In the genomic region with DNA sequence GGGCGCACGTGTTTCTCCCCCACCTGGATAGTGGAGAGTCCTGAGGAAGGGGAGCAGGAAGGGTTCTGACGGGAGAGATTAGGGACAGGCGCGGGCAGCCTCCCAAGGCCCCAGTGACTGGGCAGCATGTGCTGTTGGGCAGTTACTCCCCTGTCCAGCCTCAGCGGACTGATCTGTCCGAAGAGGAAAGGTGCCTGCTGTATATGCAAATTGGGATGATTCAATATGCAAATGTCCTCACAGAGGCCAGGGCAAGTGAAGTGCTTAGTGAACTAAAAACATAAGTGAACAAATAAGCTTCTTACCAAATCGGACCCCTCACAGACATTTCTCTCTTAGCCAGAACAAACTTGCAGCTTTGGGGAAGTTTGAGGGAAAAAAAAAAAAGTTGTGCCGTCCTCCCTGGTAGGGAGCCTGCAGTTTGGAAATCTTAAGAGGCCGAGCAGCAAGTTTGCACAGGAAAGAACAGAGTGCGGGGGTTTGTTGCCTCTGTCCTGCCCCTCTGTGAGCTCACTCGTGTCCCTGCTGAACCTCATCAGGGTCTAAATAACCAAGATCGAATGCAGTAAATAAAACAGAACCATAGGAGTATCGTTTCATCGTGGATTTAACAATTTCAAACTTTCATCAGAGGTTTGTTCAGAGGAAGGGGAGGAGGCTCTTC, we compare ENCODE assay signal across 28 cellular contexts.
DNase-seq lines count a peak whose midpoint lies in the region; ATAC-seq, FAIRE-seq and TF ChIP-seq lines count a peak whose summit lies in the region.
"Had no signal": no experiment of that assay in that cellular context is flagged by ENCODE, and none has a peak within 500 bp of the region (broad histone marks: within the 10 kb centered on the region; RNA-seq: fewer than 3 reads in every experiment).

No MANE protein-coding gene starts in this region.

- POLR2A ChIA-PET in MCF 10A (lab: Yijun Ruan, JAX), result interaction anchor here (0.6 to 4.9 kb wide), 11 partner anchors 34 to 249 kb away, joined by 3 to 25 read pairs (median 3); no protein-coding TSS in a partner anchor
- POLR2A ChIA-PET in PC-9 (lab: Charles Lee; ENCODE audit: unreplicated experiment), result interaction anchor here (0.5 kb wide), 1 partner anchor 249 kb away, joined by 9 read pairs; no protein-coding TSS in a partner anchor
- POLR2A ChIA-PET in H1 (lab: Charles Lee; ENCODE audit: partially characterized antibody), result no interaction called here

- H3K4me2 ChIP-seq in PC-9 (peak overlapping the region; percentile 53; the same call in 1 of the 2 replicates), H1 (ENCODE audit: insufficient read depth in 1 of 2, low read depth in 2 of 2, low read length in 2 of 2) (no peak overlapping the region)

- H2BK5ac ChIP-seq in H1 (ENCODE audit: low read depth, low read length), result no peak overlapping the region; the same call in 1 of the 2 replicates

- H3K9me2 ChIP-seq in PC-9 (ENCODE audit: insufficient read depth), result no peaks in the 10 kb centered on the region

- BruUV-seq in MCF 10A (replicated peaks; lab: Mats Ljungman, UMichigan), result no TSS peak
- no TSS peak for BruUV-seq in PC-9 (replicated peaks; lab: Mats Ljungman, UMichigan)

- H3K23me2 ChIP-seq in H1 (ENCODE audit: low read depth, low read length), result no peaks in the 10 kb centered on the region

- H4K20me1 ChIP-seq in PC-9 (ENCODE audit: insufficient read depth) (no peaks in the 10 kb centered on the region), H1 (replicated peaks in 1 of 2; ENCODE audit: control insufficient read depth in 1 of 2, insufficient read depth in 2 of 2, low read length in 2 of 2) (no peaks in the 10 kb centered on the region)

- H3K23ac ChIP-seq in H1 (ENCODE audit: insufficient read length), result no peak overlapping the region

- H2BK12ac ChIP-seq in H1 (ENCODE audit: low read depth, low read length), result no peak overlapping the region

- TF ChIP-seq EP300 in H1 (IDR thresholded peaks at IDR 0.05; ENCODE audit: borderline replicate concordance in 1 of 2, low read depth in 2 of 2, low read length in 2 of 2) (no peak), suprapubic skin (IDR thresholded peaks at IDR 0.05) (no peak)

- no peak overlapping the region for H3K14ac ChIP-seq in H1 (ENCODE audit: insufficient read length)

- no peak overlapping the region for H4K91ac ChIP-seq in H1 (replicated peaks; ENCODE audit: insufficient read length, low read length)

- no peak overlapping the region for H2BK15ac ChIP-seq in H1 (ENCODE audit: low read length)

- TF ChIP-seq RAD21 in H1 (IDR thresholded peaks at IDR 0.05 in 1 of 2, conservative IDR thresholded peaks at IDR 0.05 in 1 of 2; ENCODE audit: low read depth in 2 of 2, low read length in 2 of 2), result no peak

- H3K36me3 ChIP-seq in breast epithelium (no peaks in the 10 kb centered on the region), PC-9 (ENCODE audit: low read depth) (no peaks in the 10 kb centered on the region), H1 (ENCODE audit: control insufficient read depth in 2 of 4, insufficient read depth in 4 of 4, low read length in 3 of 4) (no peaks in the 10 kb centered on the region), suprapubic skin (no peaks in the 10 kb centered on the region)
- H3K36me3 ChIP-seq: adrenal gland, tibial nerve had no signal

- H2BK120ac ChIP-seq in H1 (replicated peaks; ENCODE audit: low read depth, low read length), result no peak overlapping the region

- no peaks in the 10 kb centered on the region for H3K27me3 Mint-ChIP-seq in MCF 10A (ENCODE audit: insufficient read depth, unreplicated experiment)
- H3K27me3 Mint-ChIP-seq: activated CD4-positive, alpha-beta memory T cell treated with anti-CD3 and anti-CD28 coated beads, Interleukin-2, amount 10 ng/mL, durations not matched to agents 7 days and 5 days; CD4-positive, CD25-positive, alpha-beta regulatory T cell had no signal

- DNase-seq in MCF 10A (ENCODE audit: unreplicated experiment), result peak; percentile 1
- DNase-seq in breast epithelium (ENCODE audit: low spot score in 2 of 2), result no peak
- no peak for DNase-seq in PC-9
- no peak for DNase-seq in H1 (ENCODE audit: low read depth in 1 of 2, low spot score in 2 of 2)
- no peak for DNase-seq in suprapubic skin (ENCODE audit: low spot score in 2 of 2)
- no peak for DNase-seq in DMS53 treated with DMSO at 0.1 percent for 48 hours (lab: John Stamatoyannopoulos, UW; ENCODE audit: unreplicated experiment)
- DNase-seq: activated CD4-positive, alpha-beta memory T cell treated with anti-CD3 and anti-CD28 coated beads, Interleukin-2, amount 10 ng/mL, durations not matched to agents 7 days and 5 days; activated CD4-positive, alpha-beta T cell treated with anti-CD3 and anti-CD28 coated beads for 1 hour; activated CD8-positive, alpha-beta memory T cell treated with anti-CD3 and anti-CD28 coated beads, Interleukin-2, amount 50 U/mL, for 48 hours; activated naive CD4-positive, alpha-beta T cell treated with anti-CD3 and anti-CD28 coated beads for 36 hours; adrenal gland; AML-193; CD4-positive, CD25-positive, alpha-beta regulatory T cell; hypothalamus; immature natural killer cell; IMR-90; left colon; NCI-H2081; stimulated activated CD4-positive, alpha-beta T cell treated with anti-CD3 and anti-CD28 coated beads, Interleukin-15, amount 100 ng/mL, for 24 hours; stimulated activated CD4-positive, alpha-beta T cell treated with anti-CD3 and anti-CD28 coated beads, Interleukin-4, amount 100 ng/mL, for 4 hours had no signal

- H4K8ac ChIP-seq in H1 (ENCODE audit: extremely low read depth, insufficient read depth, low read length), result no peak overlapping the region

- H3K4me1 Mint-ChIP-seq in MCF 10A (ENCODE audit: insufficient read depth, unreplicated experiment), result peaks cover 11% of the 10 kb centered on the region
- H3K4me1 Mint-ChIP-seq: activated CD4-positive, alpha-beta memory T cell treated with anti-CD3 and anti-CD28 coated beads, Interleukin-2, amount 10 ng/mL, durations not matched to agents 7 days and 5 days; CD4-positive, CD25-positive, alpha-beta regulatory T cell; immature natural killer cell had no signal

- no peak overlapping the region for H3K4me3 ChIP-seq in breast epithelium
- H3K4me3 ChIP-seq in PC-9, result no peak overlapping the region
- no peak overlapping the region for H3K4me3 ChIP-seq in H1 (ENCODE audit: extremely low read depth in 1 of 4, insufficient read depth in 2 of 4, low read depth in 3 of 4, low read length in 4 of 4)
- H3K4me3 ChIP-seq in suprapubic skin, result no peak overlapping the region
- H3K4me3 ChIP-seq: adrenal gland, tibial nerve had no signal

- H3K79me2 ChIP-seq in PC-9 (ENCODE audit: low read depth) (no peaks in the 10 kb centered on the region), H1 (ENCODE audit: control insufficient read depth in 1 of 2, insufficient read depth in 2 of 2, low read length in 2 of 2) (no peaks in the 10 kb centered on the region)

- no peak overlapping the region for H3K56ac ChIP-seq in H1 (replicated peaks; ENCODE audit: insufficient read length, low read depth, low read length)

- H3K9me3 ChIP-seq in breast epithelium (no peaks in the 10 kb centered on the region), PC-9 (ENCODE audit: insufficient read depth, low read depth) (no peaks in the 10 kb centered on the region), H1 (ENCODE audit: insufficient read depth in 2 of 2, low read depth in 1 of 2, low read length in 1 of 2) (no peaks in the 10 kb centered on the region), suprapubic skin (no peaks in the 10 kb centered on the region)
- H3K9me3 ChIP-seq: adrenal gland, tibial nerve had no signal

- CTCF ChIA-PET in MCF 10A (lab: Yijun Ruan, JAX) (interaction anchor here (0.6 to 5.8 kb wide), 14 partner anchors 11 to 243 kb away, joined by 3 to 40 read pairs (median 4); partner anchors contain the start of gene KCTD1), PC-9 (lab: Charles Lee) (no interaction called here), H1 (lab: Charles Lee; ENCODE audit: partially characterized antibody) (interaction anchor here (0.6 to 3.7 kb wide), 5 partner anchors 9 to 142 kb away, joined by 3 to 26 read pairs (median 3); no protein-coding TSS in a partner anchor)

- no peaks in the 10 kb centered on the region for H3K27me3 ChIP-seq in breast epithelium
- H3K27me3 ChIP-seq in PC-9 (ENCODE audit: insufficient read depth, low read depth), result no peaks in the 10 kb centered on the region
- no peaks in the 10 kb centered on the region for H3K27me3 ChIP-seq in H1 (replicated peaks in 1 of 4; ENCODE audit: control insufficient read depth in 3 of 4, extremely low read depth in 1 of 4, insufficient read depth in 3 of 4, low read length in 3 of 4)
- H3K27me3 ChIP-seq in suprapubic skin, result no peaks in the 10 kb centered on the region
- H3K27me3 ChIP-seq: adrenal gland, tibial nerve had no signal

- no peaks in the 10 kb centered on the region for H3K9me3 Mint-ChIP-seq in MCF 10A (ENCODE audit: unreplicated experiment)
- H3K9me3 Mint-ChIP-seq: activated CD4-positive, alpha-beta memory T cell treated with anti-CD3 and anti-CD28 coated beads, Interleukin-2, amount 10 ng/mL, durations not matched to agents 7 days and 5 days; activated naive CD4-positive, alpha-beta T cell treated with anti-CD3 and anti-CD28 coated beads for 36 hours; brain; CD4-positive, CD25-positive, alpha-beta regulatory T cell; natural killer cell treated with Interleukin-12 subunit alpha and Interleukin-12 subunit beta and Interleukin-15 and Interleukin-18, amount 100 ng/mL, for 72 hours had no signal

- no peak overlapping the region for H2AK5ac ChIP-seq in H1 (ENCODE audit: low read depth, low read length)

- H3K4me1 ChIP-seq in breast epithelium, result no peaks in the 10 kb centered on the region
- H3K4me1 ChIP-seq in PC-9 (replicated peaks; ENCODE audit: insufficient read depth), result peaks cover 20% of the 10 kb centered on the region
- H3K4me1 ChIP-seq in H1 (replicated peaks in 1 of 4; ENCODE audit: control insufficient read depth in 3 of 4, insufficient read depth in 4 of 4, low read length in 3 of 4), result peaks cover 0 to 4% (median 2%) of the 10 kb centered on the region in 4 experiments; a peak in 2 of 7 replicates
- peaks cover 24% of the 10 kb centered on the region for H3K4me1 ChIP-seq in suprapubic skin
- H3K4me1 ChIP-seq: adrenal gland, tibial nerve had no signal

- no peak for TF ChIP-seq CTCF in MCF 10A (IDR thresholded peaks at IDR 0.05; ENCODE audit: unreplicated experiment)
- no peak for TF ChIP-seq CTCF in breast epithelium (IDR thresholded peaks at IDR 0.05)
- TF ChIP-seq CTCF in PC-9 (conservative IDR thresholded peaks at IDR 0.05), result no peak
- TF ChIP-seq CTCF in H1 (IDR thresholded peaks at IDR 0.05; ENCODE audit: control extremely low read depth in 1 of 3, insufficient read depth in 1 of 3, low read depth in 1 of 3, low read length in 3 of 3), result no peak
- TF ChIP-seq CTCF in suprapubic skin (IDR thresholded peaks at IDR 0.05), result no peak

- TF ChIP-seq POLR2A in breast epithelium (IDR thresholded peaks at IDR 0.05) (no peak), H1 (IDR thresholded peaks at IDR 0.05; ENCODE audit: control extremely low read depth in 1 of 2, low read depth in 2 of 2, low read length in 2 of 2) (no peak), suprapubic skin (IDR thresholded peaks at IDR 0.05) (no peak)

- H3K9ac ChIP-seq in H1 (replicated peaks in 1 of 4; ENCODE audit: extremely low read depth in 1 of 4, low read depth in 3 of 4, low read length in 3 of 4), result no peak overlapping the region

- H3K27ac Mint-ChIP-seq in MCF 10A (ENCODE audit: low read depth, unreplicated experiment), result peak overlapping the region; percentile 39
- H3K27ac Mint-ChIP-seq: activated CD4-positive, alpha-beta memory T cell treated with anti-CD3 and anti-CD28 coated beads, Interleukin-2, amount 10 ng/mL, durations not matched to agents 7 days and 5 days; activated naive CD4-positive, alpha-beta T cell treated with anti-CD3 and anti-CD28 coated beads for 36 hours; brain; CD4-positive, CD25-positive, alpha-beta regulatory T cell; natural killer cell treated with Interleukin-12 subunit alpha and Interleukin-12 subunit beta and Interleukin-15 and Interleukin-18, amount 100 ng/mL, for 72 hours had no signal

- H3K18ac ChIP-seq in H1 (ENCODE audit: extremely low read depth, low read length), result no peak overlapping the region

- no peak overlapping the region for H3K4me3 Mint-ChIP-seq in MCF 10A (ENCODE audit: unreplicated experiment)
- H3K4me3 Mint-ChIP-seq: activated CD4-positive, alpha-beta memory T cell treated with anti-CD3 and anti-CD28 coated beads, Interleukin-2, amount 10 ng/mL, durations not matched to agents 7 days and 5 days; activated naive CD4-positive, alpha-beta T cell treated with anti-CD3 and anti-CD28 coated beads for 36 hours; brain; CD4-positive, CD25-positive, alpha-beta regulatory T cell; immature natural killer cell; natural killer cell treated with Interleukin-12 subunit alpha and Interleukin-12 subunit beta and Interleukin-15 and Interleukin-18, amount 100 ng/mL, for 72 hours had no signal

- intact Hi-C loops in MCF 10A (cut with micrococcal nuclease), result loop anchor here (1.0 kb wide), 1 partner anchor 139 kb away; no protein-coding TSS in a partner anchor
- intact Hi-C loops in breast epithelium (cut with DNase I; ENCODE audit: low total_unique reads), result no loop called here
- intact Hi-C loops in PC-9 (cut with micrococcal nuclease; ENCODE audit: unreplicated experiment), result loop anchor here (2.0 to 10.0 kb wide), 3 partner anchors 70 to 598 kb away; partner anchors contain the start of gene KCTD1

- H4K5ac ChIP-seq in H1 (ENCODE audit: insufficient read length, low read depth, low read length), result no peak overlapping the region

- H3K79me1 ChIP-seq in H1 (ENCODE audit: low read depth, low read length), result no peaks in the 10 kb centered on the region

- H3K27ac ChIP-seq in breast epithelium, result peak overlapping the region in 1 of 2 donors; percentile 26
- peak overlapping the region; percentile 72; the same call in 1 of the 2 replicates for H3K27ac ChIP-seq in PC-9
- H3K27ac ChIP-seq in H1 (ENCODE audit: low read depth, low read length), result no peak overlapping the region
- H3K27ac ChIP-seq in suprapubic skin, result peak overlapping the region; percentile 30
- H3K27ac ChIP-seq: adrenal gland, epithelial cell of prostate, tibial nerve had no signal

- WGBS in H1 (ENCODE audit: extremely low coverage in 1 of 2, insufficient coverage in 1 of 2, insufficient read length in 1 of 2, insufficient replicate concordance in 2 of 2, low coverage in 1 of 2, low lambda C conversion rate in 2 of 2, missing lambda C conversion rate in 1 of 2), 2 experiments, result 90% methylated on average over 13 of the region's 15 CpGs; no CpG with 5 or more reads in 1 of the 2 experiments
- WGBS in suprapubic skin, result 76% methylated on average over 15 of the region's 15 CpGs

- H3F3A ChIP-seq in PC-9 (ENCODE audit: insufficient read depth, low read depth), result 0 out of 2 replicates have a peak, but pooled peaks cover 7% of the 10 kb centered on the region

- no peak for ATAC-seq in HG03521 (IDR thresholded peaks at IDR 0.05; ENCODE audit: unreplicated experiment)
- ATAC-seq in GM21423 (IDR thresholded peaks at IDR 0.05; ENCODE audit: unreplicated experiment), result no peak
- ATAC-seq: left colon; natural killer cell treated with Interleukin-12 subunit alpha and Interleukin-12 subunit beta and Interleukin-15 and Interleukin-18, amount 100 ng/mL, for 72 hours had no signal

- no peak overlapping the region for H2AFZ ChIP-seq in PC-9
- H2AFZ ChIP-seq in H1 (ENCODE audit: low read length), result 0 out of 2 replicates have a peak overlapping the region, but pooled peaks have one; percentile 9

- no peak overlapping the region for H2BK20ac ChIP-seq in H1 (ENCODE audit: low read length)

- no peaks in the 10 kb centered on the region for H3K36me3 Mint-ChIP-seq in MCF 10A (ENCODE audit: insufficient read depth, unreplicated experiment)
- H3K36me3 Mint-ChIP-seq: brain; immature natural killer cell; natural killer cell treated with Interleukin-12 subunit alpha and Interleukin-12 subunit beta and Interleukin-15 and Interleukin-18, amount 100 ng/mL, for 72 hours had no signal

- no peak overlapping the region for H3K4ac ChIP-seq in H1 (replicated peaks; ENCODE audit: insufficient read length, low read depth, low read length)

- FAIRE-seq in H1 (lab: Jason Lieb, UNC), result no peak
- FAIRE-seq: A204.1, TTC549 had no signal
